ENCODE assay signal across 9 cellular contexts in genomic region chr13:46053162-46054012, GRCh38. TPM values are rescaled to one million over a fixed set of nuclear protein-coding genes. Genes with fewer than 3 reads are reported as not detected.
A peak's percentile ranks its signal among the peaks of the same experiment; 100 is the strongest.
DNase-seq lines count a peak whose midpoint lies in the region; ATAC-seq and TF ChIP-seq lines count a peak whose summit lies in the region.
"Had no signal": no experiment of that assay in that cellular context is flagged by ENCODE, and none has a peak within 500 bp of the region (broad histone marks: within the 10 kb centered on the region; RNA-seq: fewer than 3 reads in every experiment).

No MANE protein-coding gene starts in this region.

- H3K36me3 ChIP-seq in gastrocnemius medialis: no peaks in the 10 kb centered on the region

- DNase-seq in GM12865 (ENCODE audit: low read depth): no peak
- no peak for DNase-seq in T-helper 17 cell
- DNase-seq in foreskin keratinocyte: no peak
- no peak for DNase-seq in gastrocnemius medialis
- no peak for DNase-seq in HUDEP-2 (lab: John Stamatoyannopoulos, UW; ENCODE audit: unreplicated experiment in 76 of 76)
- no peak for DNase-seq in NCI-H1105 treated with DMSO at 0.1 percent for 48 hours (lab: John Stamatoyannopoulos, UW)

- intact Hi-C loops in gastrocnemius medialis (cut with DNase I; ENCODE audit: low total_unique reads): loop anchor here (5.0 kb wide), 1 partner anchor 246 kb away; no protein-coding TSS in a partner anchor

- no peaks in the 10 kb centered on the region for H3K27me3 ChIP-seq in foreskin keratinocyte
- no peaks in the 10 kb centered on the region for H3K27me3 ChIP-seq in gastrocnemius medialis

- no peaks in the 10 kb centered on the region for H3K9me3 ChIP-seq in T-helper 17 cell (ENCODE audit: control insufficient read depth, low read length, poor library complexity, severe bottlenecking)
- no peaks in the 10 kb centered on the region for H3K9me3 ChIP-seq in gastrocnemius medialis

- TF ChIP-seq POLR2A in gastrocnemius medialis (IDR thresholded peaks at IDR 0.05): no peak

- peak overlapping the region; percentile 99 for H3K27ac Mint-ChIP-seq in T-helper 17 cell

- no peak for ATAC-seq in T-helper 17 cell
- ATAC-seq in foreskin keratinocyte: no peak
- ATAC-seq in gastrocnemius medialis: no peak
- no peak for ATAC-seq in GM21515 (IDR thresholded peaks at IDR 0.05; ENCODE audit: unreplicated experiment)
- no peak for ATAC-seq in HG02973 (IDR thresholded peaks at IDR 0.05; ENCODE audit: unreplicated experiment)

- peaks cover 23% of the 10 kb centered on the region for H3K4me1 ChIP-seq in foreskin keratinocyte
- H3K4me1 ChIP-seq in gastrocnemius medialis: peaks cover 27 to 28% of the 10 kb centered on the region in 2 donors

- H3K4me3 ChIP-seq in GM12865 (ENCODE audit: low read depth, low read length): peak overlapping the region; percentile 78
- H3K4me3 ChIP-seq in gastrocnemius medialis: peak overlapping the region; percentile 84 to 97 (median 90)

- H3K27me3 Mint-ChIP-seq in T-helper 17 cell: peaks cover 9% of the 10 kb centered on the region

- H3K4me1 Mint-ChIP-seq in T-helper 17 cell: peaks cover 18% of the 10 kb centered on the region

- peak overlapping the region; percentile 95 for H3K4me3 Mint-ChIP-seq in T-helper 17 cell

- H3K27ac ChIP-seq in foreskin keratinocyte: peak overlapping the region; percentile 51
- H3K27ac ChIP-seq in gastrocnemius medialis: peak overlapping the region; percentile 88 to 96 (median 92)

- in situ Hi-C loops in gastrocnemius medialis (cut with MboI; ENCODE audit: low sequenced_read_pairs in 4 of 4): no loop called here

- TF ChIP-seq CTCF in GM12865 (IDR thresholded peaks at IDR 0.05; ENCODE audit: insufficient read depth, low read depth, low read length, missing control alignments) (no peak), foreskin keratinocyte (conservative IDR thresholded peaks at IDR 0.05) (no peak), gastrocnemius medialis (IDR thresholded peaks at IDR 0.05 in 4 of 5, conservative IDR thresholded peaks at IDR 0.05 in 1 of 5) (no peak)

- H3K36me3 Mint-ChIP-seq in T-helper 17 cell (ENCODE audit: low read depth): no peaks in the 10 kb centered on the region

RNA-seq across cellular contexts. Expression of gene ZC3H13, which starts 0.8 kb away (rescaled TPM):
- 10 to 100 TPM; 46.5 to 48.6 TPM for total RNA-seq in T-helper 17 cell
- 32.1 and 33.9 TPM in 2 replicates for total RNA-seq in foreskin keratinocyte
- polyA plus RNA-seq in foreskin keratinocyte: 6.8 and 8.6 TPM in 2 replicates
- 10 to 100 TPM; 14.7 to 20.7 (median 17.1) TPM for total RNA-seq in gastrocnemius medialis

RNA-seq across cellular contexts. Expression of gene CPB2, which starts 51.4 kb away (rescaled TPM):
- total RNA-seq in T-helper 17 cell (not detected), foreskin keratinocyte (not detected in 2 replicates), gastrocnemius medialis (1 to 10 TPM in 1 of 4 donors, under 1 TPM in 1, not detected in 2; 0.42 to 1.4 TPM)
- polyA plus RNA-seq in foreskin keratinocyte: not detected in 2 replicates
- total RNA-seq: myocyte had no signal
